ENCODE assay signal across 1 cellular context in the genomic region with DNA sequence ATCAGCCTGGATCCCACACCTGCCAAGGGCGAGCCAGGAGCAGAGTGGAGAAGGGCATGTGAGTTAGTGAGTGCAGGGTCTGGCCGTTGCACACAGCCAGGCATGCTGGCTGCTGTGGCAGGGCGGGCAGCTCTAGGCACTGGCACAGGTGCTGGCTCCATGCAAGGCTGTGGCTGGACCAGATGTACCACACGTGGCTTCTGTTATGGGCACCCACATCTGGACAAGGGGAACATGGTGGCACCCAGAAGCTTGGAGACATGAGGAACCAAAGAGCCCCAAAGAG.
A peak's percentile ranks its signal among the peaks of the same experiment; 100 is the strongest.
TF ChIP-seq lines count a peak whose summit lies in the region.

No MANE protein-coding gene starts in this region.

TF ChIP-seq in HepG2, 621 proteins besides CTCF, POLR2A, EP300 and RAD21:
- TF ChIP-seq, protein P1, sequence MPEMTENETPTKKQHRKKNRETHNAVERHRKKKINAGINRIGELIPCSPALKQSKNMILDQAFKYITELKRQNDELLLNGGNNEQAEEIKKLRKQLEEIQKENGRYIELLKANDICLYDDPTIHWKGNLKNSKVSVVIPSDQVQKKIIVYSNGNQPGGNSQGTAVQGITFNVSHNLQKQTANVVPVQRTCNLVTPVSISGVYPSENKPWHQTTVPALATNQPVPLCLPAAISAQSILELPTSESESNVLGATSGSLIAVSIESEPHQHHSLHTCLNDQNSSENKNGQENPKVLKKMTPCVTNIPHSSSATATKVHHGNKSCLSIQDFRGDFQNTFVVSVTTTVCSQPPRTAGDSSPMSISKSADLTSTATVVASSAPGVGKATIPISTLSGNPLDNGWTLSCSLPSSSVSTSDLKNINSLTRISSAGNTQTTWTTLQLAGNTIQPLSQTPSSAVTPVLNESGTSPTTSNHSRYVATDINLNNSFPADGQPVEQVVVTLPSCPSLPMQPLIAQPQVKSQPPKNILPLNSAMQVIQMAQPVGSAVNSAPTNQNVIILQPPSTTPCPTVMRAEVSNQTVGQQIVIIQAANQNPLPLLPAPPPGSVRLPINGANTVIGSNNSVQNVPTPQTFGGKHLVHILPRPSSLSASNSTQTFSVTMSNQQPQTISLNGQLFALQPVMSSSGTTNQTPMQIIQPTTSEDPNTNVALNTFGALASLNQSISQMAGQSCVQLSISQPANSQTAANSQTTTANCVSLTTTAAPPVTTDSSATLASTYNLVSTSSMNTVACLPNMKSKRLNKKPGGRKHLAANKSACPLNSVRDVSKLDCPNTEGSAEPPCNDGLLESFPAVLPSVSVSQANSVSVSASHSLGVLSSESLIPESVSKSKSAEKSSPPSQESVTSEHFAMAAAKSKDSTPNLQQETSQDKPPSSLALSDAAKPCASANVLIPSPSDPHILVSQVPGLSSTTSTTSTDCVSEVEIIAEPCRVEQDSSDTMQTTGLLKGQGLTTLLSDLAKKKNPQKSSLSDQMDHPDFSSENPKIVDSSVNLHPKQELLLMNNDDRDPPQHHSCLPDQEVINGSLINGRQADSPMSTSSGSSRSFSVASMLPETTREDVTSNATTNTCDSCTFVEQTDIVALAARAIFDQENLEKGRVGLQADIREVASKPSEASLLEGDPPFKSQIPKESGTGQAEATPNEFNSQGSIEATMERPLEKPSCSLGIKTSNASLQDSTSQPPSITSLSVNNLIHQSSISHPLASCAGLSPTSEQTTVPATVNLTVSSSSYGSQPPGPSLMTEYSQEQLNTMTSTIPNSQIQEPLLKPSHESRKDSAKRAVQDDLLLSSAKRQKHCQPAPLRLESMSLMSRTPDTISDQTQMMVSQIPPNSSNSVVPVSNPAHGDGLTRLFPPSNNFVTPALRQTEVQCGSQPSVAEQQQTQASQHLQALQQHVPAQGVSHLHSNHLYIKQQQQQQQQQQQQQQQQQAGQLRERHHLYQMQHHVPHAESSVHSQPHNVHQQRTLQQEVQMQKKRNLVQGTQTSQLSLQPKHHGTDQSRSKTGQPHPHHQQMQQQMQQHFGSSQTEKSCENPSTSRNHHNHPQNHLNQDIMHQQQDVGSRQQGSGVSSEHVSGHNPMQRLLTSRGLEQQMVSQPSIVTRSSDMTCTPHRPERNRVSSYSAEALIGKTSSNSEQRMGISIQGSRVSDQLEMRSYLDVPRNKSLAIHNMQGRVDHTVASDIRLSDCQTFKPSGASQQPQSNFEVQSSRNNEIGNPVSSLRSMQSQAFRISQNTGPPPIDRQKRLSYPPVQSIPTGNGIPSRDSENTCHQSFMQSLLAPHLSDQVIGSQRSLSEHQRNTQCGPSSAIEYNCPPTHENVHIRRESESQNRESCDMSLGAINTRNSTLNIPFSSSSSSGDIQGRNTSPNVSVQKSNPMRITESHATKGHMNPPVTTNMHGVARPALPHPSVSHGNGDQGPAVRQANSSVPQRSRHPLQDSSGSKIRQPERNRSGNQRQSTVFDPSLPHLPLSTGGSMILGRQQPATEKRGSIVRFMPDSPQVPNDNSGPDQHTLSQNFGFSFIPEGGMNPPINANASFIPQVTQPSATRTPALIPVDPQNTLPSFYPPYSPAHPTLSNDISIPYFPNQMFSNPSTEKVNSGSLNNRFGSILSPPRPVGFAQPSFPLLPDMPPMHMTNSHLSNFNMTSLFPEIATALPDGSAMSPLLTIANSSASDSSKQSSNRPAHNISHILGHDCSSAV (CRISPR knock-in tag; IDR thresholded peaks at IDR 0.05; ENCODE audit: borderline replicate concordance), result no peak
- TF ChIP-seq, protein P2, sequence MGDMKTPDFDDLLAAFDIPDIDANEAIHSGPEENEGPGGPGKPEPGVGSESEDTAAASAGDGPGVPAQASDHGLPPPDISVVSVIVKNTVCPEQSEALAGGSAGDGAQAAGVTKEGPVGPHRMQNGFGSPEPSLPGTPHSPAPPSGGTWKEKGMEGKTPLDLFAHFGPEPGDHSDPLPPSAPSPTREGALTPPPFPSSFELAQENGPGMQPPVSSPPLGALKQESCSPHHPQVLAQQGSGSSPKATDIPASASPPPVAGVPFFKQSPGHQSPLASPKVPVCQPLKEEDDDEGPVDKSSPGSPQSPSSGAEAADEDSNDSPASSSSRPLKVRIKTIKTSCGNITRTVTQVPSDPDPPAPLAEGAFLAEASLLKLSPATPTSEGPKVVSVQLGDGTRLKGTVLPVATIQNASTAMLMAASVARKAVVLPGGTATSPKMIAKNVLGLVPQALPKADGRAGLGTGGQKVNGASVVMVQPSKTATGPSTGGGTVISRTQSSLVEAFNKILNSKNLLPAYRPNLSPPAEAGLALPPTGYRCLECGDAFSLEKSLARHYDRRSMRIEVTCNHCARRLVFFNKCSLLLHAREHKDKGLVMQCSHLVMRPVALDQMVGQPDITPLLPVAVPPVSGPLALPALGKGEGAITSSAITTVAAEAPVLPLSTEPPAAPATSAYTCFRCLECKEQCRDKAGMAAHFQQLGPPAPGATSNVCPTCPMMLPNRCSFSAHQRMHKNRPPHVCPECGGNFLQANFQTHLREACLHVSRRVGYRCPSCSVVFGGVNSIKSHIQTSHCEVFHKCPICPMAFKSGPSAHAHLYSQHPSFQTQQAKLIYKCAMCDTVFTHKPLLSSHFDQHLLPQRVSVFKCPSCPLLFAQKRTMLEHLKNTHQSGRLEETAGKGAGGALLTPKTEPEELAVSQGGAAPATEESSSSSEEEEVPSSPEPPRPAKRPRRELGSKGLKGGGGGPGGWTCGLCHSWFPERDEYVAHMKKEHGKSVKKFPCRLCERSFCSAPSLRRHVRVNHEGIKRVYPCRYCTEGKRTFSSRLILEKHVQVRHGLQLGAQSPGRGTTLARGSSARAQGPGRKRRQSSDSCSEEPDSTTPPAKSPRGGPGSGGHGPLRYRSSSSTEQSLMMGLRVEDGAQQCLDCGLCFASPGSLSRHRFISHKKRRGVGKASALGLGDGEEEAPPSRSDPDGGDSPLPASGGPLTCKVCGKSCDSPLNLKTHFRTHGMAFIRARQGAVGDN (CRISPR knock-in tag; IDR thresholded peaks at IDR 0.05), result peak; percentile 21; the same call in 1 of the 2 replicates
- 0 out of 2 replicates have a peak, but pooled peaks have one; percentile 17 for TF ChIP-seq NRL (CRISPR knock-in tag; IDR thresholded peaks at IDR 0.05; ENCODE audit: borderline replicate concordance)
- TF ChIP-seq, protein P3, sequence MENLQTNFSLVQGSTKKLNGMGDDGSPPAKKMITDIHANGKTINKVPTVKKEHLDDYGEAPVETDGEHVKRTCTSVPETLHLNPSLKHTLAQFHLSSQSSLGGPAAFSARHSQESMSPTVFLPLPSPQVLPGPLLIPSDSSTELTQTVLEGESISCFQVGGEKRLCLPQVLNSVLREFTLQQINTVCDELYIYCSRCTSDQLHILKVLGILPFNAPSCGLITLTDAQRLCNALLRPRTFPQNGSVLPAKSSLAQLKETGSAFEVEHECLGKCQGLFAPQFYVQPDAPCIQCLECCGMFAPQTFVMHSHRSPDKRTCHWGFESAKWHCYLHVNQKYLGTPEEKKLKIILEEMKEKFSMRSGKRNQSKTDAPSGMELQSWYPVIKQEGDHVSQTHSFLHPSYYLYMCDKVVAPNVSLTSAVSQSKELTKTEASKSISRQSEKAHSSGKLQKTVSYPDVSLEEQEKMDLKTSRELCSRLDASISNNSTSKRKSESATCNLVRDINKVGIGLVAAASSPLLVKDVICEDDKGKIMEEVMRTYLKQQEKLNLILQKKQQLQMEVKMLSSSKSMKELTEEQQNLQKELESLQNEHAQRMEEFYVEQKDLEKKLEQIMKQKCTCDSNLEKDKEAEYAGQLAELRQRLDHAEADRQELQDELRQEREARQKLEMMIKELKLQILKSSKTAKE (CRISPR knock-in tag; IDR thresholded peaks at IDR 0.05; ENCODE audit: borderline replicate concordance), result no peak
- no peak for TF ChIP-seq IRF2 (CRISPR knock-in tag; IDR thresholded peaks at IDR 0.05)
- 0 out of 2 replicates have a peak, but pooled peaks have one; percentile 20 for TF ChIP-seq HNRNPL (IDR thresholded peaks at IDR 0.05; ENCODE audit: low read depth, low read length)
- TF ChIP-seq, protein P4, sequence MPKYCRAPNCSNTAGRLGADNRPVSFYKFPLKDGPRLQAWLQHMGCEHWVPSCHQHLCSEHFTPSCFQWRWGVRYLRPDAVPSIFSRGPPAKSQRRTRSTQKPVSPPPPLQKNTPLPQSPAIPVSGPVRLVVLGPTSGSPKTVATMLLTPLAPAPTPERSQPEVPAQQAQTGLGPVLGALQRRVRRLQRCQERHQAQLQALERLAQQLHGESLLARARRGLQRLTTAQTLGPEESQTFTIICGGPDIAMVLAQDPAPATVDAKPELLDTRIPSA (CRISPR knock-in tag; IDR thresholded peaks at IDR 0.05; ENCODE audit: borderline replicate concordance), result no peak
TF ChIP-seq in HepG2: peak in this region for 3.
